In the genomic region with DNA sequence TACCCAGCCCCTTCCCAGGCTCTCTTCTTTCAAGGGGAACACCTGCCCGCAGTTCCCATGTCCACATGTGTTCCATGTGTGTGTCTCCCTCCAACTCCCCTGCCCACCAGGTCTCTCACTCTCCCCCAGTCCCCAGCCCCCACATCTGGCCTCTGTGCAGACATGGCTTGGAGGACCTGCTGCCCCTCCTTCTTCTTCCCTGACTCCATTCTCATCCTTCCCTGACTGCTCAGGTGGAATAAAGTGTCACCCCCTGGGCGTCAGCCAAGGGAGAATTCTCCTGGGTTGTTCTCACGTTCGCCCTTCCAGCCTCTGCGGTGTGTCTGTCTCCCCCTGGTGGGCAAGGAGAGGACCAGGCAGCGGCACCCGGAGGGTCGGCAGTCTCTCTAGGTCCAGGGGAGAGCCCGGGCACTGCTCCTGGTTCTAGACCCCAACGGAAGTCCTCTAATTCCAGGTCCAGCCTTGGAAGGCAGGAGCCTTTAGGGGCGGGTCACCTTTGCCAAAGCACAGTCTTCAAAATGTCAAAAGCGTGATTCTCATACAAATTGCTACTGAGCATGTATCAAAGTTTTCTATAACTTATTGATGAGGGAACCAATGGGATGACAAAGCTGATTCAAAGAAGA, we compare ENCODE assay signal across 8 cellular contexts. TPM values are rescaled to one million over a fixed set of nuclear protein-coding genes. Genes with fewer than 3 reads are reported as not detected.
DNase-seq lines count a peak whose midpoint lies in the region; ATAC-seq and TF ChIP-seq lines count a peak whose summit lies in the region.

No MANE protein-coding gene starts in this region.

- H3K9me3 ChIP-seq in DND-41 (ENCODE audit: insufficient read depth, low read length, severe bottlenecking): no peaks in the 10 kb centered on the region

- peaks cover 18% of the 10 kb centered on the region for H3K27me3 ChIP-seq in DND-41 (ENCODE audit: insufficient read depth, low read length, poor library complexity)
- peaks cover 53% of the 10 kb centered on the region for H3K27me3 ChIP-seq in foreskin keratinocyte

- no peaks in the 10 kb centered on the region for H3K36me3 ChIP-seq in DND-41 (ENCODE audit: insufficient read depth, low read length)

- no peak overlapping the region for H3K27ac ChIP-seq in DND-41 (ENCODE audit: low read length)
- no peak overlapping the region for H3K27ac ChIP-seq in foreskin keratinocyte

- DNase-seq in DND-41 (peak; percentile 70), RPMI7951 (ENCODE audit: low read depth) (peak; percentile 65), activated T-helper 1 cell treated with Interleukin-2 at 50 U/mL for 16 hours (ENCODE audit: low read depth) (peak; percentile 55), foreskin keratinocyte (peak in 1 of 2 donors; percentile 44), renal cortical epithelial cell (ENCODE audit: low read depth) (peak; percentile 56)
- peak; percentile 45 for DNase-seq in Jurkat, Clone E6-1 (ENCODE audit: low read depth, low spot score)

- H3K9ac ChIP-seq in DND-41 (ENCODE audit: low read depth, low read length): no peak overlapping the region

- H2AFZ ChIP-seq in DND-41 (ENCODE audit: low read depth, low read length): no peak overlapping the region

- TF ChIP-seq CTCF in DND-41 (IDR thresholded peaks at IDR 0.05; ENCODE audit: borderline replicate concordance, extremely low read depth, low read length, poor library complexity, severe bottlenecking): peak; percentile 95
- TF ChIP-seq CTCF in foreskin keratinocyte (conservative IDR thresholded peaks at IDR 0.05): peak; percentile 79

- H3K4me2 ChIP-seq in DND-41 (ENCODE audit: insufficient read depth, low read length): no peak overlapping the region

- H3K79me2 ChIP-seq in DND-41 (ENCODE audit: insufficient read depth, low read length): no peaks in the 10 kb centered on the region

- peak; percentile 96 for ATAC-seq in DND-41 (ENCODE audit: insufficient read depth, low read depth)
- peak; percentile 78 for ATAC-seq in foreskin keratinocyte
- ATAC-seq in HG03045 (IDR thresholded peaks at IDR 0.05; ENCODE audit: unreplicated experiment): no peak
- ATAC-seq in GM19397 (IDR thresholded peaks at IDR 0.05; ENCODE audit: unreplicated experiment): no peak

- H3K4me1 ChIP-seq in DND-41 (ENCODE audit: insufficient read depth, low read length) (no peaks in the 10 kb centered on the region), foreskin keratinocyte (no peaks in the 10 kb centered on the region)

- H4K20me1 ChIP-seq in DND-41 (ENCODE audit: insufficient read depth, low read length): no peaks in the 10 kb centered on the region; the same call in 1 of the 2 replicates

- H3K4me3 ChIP-seq in DND-41 (ENCODE audit: low read depth in 1 of 2, low read length in 2 of 2): no peak overlapping the region
- no peak overlapping the region for H3K4me3 ChIP-seq in Jurkat, Clone E6-1 (ENCODE audit: low read length)

RNA-seq across cellular contexts. Expression of gene EBF4, which starts 50.5 kb away (rescaled TPM):
- polyA plus RNA-seq in Jurkat, Clone E6-1 (2012; ENCODE audit: insufficient read depth, insufficient read length): 2.7 TPM
- 0.10 TPM in 1 of 2 replicates, not detected in the other for total RNA-seq in RPMI7951 (2014; rRNA removed; shearing (Covaris generic))
- total RNA-seq in foreskin keratinocyte (0.46 and 0.78 TPM in 2 replicates), renal cortical epithelial cell (2.6 and 5.1 TPM in 2 replicates)
- 0.12 and 0.22 TPM in 2 replicates for polyA plus RNA-seq in foreskin keratinocyte

RNA-seq across cellular contexts. Expression of gene CPXM1, which starts 57.4 kb away (rescaled TPM):
- polyA plus RNA-seq in Jurkat, Clone E6-1 (2012; ENCODE audit: insufficient read depth, insufficient read length): 102 TPM
- total RNA-seq in RPMI7951 (2014; rRNA removed; shearing (Covaris generic)): not detected in 2 replicates
- total RNA-seq in foreskin keratinocyte: not detected in 2 replicates
- polyA plus RNA-seq in foreskin keratinocyte: not detected in 2 replicates
- 0.17 and 0.20 TPM in 2 replicates for total RNA-seq in renal cortical epithelial cell

Comparison
In these comparisons a context has a peak if more than half of its experiments do, and no peak if none do; other contexts are left out.
1. ATAC-seq: peak in DND-41 (single experiment) and foreskin keratinocyte (single experiment); none in HG03045 (single experiment) and GM19397 (single experiment).